In the genomic region with DNA sequence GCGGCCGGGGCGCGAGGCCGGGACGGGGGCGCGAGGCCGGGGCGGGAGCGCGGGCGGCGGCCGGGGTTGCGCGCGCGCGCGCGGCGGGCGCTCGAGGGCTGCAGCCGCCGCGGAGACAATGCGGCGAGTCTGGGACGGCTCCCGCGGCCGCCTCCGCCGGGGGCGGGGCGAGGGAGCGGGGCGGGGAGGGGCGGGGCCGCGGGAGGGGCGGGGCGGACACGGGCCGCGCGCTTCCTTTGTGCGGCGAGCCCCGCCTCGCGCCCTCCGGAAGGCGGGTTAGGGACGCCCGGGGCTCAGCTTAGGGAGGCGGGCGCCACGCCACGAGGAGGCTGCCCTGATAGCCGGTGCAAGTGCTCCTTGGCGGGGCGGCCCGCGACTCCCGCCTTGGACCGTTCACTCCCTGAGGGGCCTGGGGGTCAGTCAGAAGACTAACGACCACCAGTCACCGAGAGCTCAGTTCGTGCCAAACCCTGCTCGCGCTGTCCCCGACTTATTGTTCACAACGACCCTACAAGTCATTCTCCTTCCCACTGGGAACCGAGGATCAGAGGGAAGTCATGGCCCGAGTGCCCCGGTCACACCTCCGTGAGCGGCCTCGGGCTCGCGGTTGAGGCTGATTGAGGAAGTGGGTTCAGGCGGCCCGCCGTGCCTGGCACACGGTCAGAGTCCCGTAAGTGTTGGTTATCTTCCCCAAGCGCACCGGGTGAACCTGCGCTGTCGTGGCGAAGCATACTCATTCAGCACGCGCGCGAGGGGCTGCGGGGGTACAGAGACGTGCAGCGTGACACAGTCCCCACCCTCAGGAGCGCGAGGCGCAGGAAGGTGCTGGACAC, we compare ENCODE assay signal across 1 cellular context.
TF ChIP-seq lines count a peak whose summit lies in the region.

No MANE protein-coding gene starts in this region.

TF ChIP-seq in HepG2, 621 proteins besides CTCF, POLR2A, EP300 and RAD21 (continued from another document and continues in another):
- TF ChIP-seq, protein P1, sequence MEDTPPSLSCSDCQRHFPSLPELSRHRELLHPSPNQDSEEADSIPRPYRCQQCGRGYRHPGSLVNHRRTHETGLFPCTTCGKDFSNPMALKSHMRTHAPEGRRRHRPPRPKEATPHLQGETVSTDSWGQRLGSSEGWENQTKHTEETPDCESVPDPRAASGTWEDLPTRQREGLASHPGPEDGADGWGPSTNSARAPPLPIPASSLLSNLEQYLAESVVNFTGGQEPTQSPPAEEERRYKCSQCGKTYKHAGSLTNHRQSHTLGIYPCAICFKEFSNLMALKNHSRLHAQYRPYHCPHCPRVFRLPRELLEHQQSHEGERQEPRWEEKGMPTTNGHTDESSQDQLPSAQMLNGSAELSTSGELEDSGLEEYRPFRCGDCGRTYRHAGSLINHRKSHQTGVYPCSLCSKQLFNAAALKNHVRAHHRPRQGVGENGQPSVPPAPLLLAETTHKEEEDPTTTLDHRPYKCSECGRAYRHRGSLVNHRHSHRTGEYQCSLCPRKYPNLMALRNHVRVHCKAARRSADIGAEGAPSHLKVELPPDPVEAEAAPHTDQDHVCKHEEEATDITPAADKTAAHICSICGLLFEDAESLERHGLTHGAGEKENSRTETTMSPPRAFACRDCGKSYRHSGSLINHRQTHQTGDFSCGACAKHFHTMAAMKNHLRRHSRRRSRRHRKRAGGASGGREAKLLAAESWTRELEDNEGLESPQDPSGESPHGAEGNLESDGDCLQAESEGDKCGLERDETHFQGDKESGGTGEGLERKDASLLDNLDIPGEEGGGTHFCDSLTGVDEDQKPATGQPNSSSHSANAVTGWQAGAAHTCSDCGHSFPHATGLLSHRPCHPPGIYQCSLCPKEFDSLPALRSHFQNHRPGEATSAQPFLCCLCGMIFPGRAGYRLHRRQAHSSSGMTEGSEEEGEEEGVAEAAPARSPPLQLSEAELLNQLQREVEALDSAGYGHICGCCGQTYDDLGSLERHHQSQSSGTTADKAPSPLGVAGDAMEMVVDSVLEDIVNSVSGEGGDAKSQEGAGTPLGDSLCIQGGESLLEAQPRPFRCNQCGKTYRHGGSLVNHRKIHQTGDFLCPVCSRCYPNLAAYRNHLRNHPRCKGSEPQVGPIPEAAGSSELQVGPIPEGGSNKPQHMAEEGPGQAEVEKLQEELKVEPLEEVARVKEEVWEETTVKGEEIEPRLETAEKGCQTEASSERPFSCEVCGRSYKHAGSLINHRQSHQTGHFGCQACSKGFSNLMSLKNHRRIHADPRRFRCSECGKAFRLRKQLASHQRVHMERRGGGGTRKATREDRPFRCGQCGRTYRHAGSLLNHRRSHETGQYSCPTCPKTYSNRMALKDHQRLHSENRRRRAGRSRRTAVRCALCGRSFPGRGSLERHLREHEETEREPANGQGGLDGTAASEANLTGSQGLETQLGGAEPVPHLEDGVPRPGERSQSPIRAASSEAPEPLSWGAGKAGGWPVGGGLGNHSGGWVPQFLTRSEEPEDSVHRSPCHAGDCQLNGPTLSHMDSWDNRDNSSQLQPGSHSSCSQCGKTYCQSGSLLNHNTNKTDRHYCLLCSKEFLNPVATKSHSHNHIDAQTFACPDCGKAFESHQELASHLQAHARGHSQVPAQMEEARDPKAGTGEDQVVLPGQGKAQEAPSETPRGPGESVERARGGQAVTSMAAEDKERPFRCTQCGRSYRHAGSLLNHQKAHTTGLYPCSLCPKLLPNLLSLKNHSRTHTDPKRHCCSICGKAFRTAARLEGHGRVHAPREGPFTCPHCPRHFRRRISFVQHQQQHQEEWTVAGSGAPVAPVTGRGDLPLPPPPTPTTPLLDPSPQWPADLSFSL (CRISPR knock-in tag; IDR thresholded peaks at IDR 0.05): 0 out of 2 replicates have a peak, but pooled peaks have one; percentile 28
- TF ChIP-seq, protein P2, sequence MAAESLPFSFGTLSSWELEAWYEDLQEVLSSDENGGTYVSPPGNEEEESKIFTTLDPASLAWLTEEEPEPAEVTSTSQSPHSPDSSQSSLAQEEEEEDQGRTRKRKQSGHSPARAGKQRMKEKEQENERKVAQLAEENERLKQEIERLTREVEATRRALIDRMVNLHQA (CRISPR knock-in tag; IDR thresholded peaks at IDR 0.05): no peak
- TF ChIP-seq, protein P3, sequence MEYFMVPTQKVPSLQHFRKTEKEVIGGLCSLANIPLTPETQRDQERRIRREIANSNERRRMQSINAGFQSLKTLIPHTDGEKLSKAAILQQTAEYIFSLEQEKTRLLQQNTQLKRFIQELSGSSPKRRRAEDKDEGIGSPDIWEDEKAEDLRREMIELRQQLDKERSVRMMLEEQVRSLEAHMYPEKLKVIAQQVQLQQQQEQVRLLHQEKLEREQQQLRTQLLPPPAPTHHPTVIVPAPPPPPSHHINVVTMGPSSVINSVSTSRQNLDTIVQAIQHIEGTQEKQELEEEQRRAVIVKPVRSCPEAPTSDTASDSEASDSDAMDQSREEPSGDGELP (IDR thresholded peaks at IDR 0.05; ENCODE audit: borderline replicate concordance, low read depth): no peak; the same call in 1 of the 2 replicates
- TF ChIP-seq, protein P4, sequence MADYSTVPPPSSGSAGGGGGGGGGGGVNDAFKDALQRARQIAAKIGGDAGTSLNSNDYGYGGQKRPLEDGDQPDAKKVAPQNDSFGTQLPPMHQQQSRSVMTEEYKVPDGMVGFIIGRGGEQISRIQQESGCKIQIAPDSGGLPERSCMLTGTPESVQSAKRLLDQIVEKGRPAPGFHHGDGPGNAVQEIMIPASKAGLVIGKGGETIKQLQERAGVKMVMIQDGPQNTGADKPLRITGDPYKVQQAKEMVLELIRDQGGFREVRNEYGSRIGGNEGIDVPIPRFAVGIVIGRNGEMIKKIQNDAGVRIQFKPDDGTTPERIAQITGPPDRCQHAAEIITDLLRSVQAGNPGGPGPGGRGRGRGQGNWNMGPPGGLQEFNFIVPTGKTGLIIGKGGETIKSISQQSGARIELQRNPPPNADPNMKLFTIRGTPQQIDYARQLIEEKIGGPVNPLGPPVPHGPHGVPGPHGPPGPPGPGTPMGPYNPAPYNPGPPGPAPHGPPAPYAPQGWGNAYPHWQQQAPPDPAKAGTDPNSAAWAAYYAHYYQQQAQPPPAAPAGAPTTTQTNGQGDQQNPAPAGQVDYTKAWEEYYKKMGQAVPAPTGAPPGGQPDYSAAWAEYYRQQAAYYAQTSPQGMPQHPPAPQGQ (CRISPR knock-in tag; IDR thresholded peaks at IDR 0.05; ENCODE audit: borderline replicate concordance): no peak
- TF ChIP-seq ZIK1 (CRISPR knock-in tag; IDR thresholded peaks at IDR 0.05; ENCODE audit: borderline replicate concordance, low read depth) (no peak), ZNF607 (CRISPR knock-in tag; IDR thresholded peaks at IDR 0.05; ENCODE audit: borderline replicate concordance) (peak; percentile 30; the same call in 1 of the 2 replicates), GTF2F1 (IDR thresholded peaks at IDR 0.05; ENCODE audit: low read length) (no peak), ZSCAN22 (CRISPR knock-in tag; IDR thresholded peaks at IDR 0.05) (no peak), THYN1 (CRISPR knock-in tag; IDR thresholded peaks at IDR 0.05; ENCODE audit: borderline replicate concordance, low read depth) (no peak), ZNF331 (CRISPR knock-in tag; IDR thresholded peaks at IDR 0.05) (no peak), AGO2 (optimal IDR thresholded peaks at IDR 0.05; ENCODE audit: low read depth, low read length) (peak; percentile 82), KDM3A (CRISPR knock-in tag; IDR thresholded peaks at IDR 0.05; ENCODE audit: low read depth) (0 out of 2 replicates have a peak, but pooled peaks have one; percentile 50), ISL2 (CRISPR knock-in tag; IDR thresholded peaks at IDR 0.05) (0 out of 2 replicates have a peak, but pooled peaks have one; percentile 33), SETDB1 (CRISPR knock-in tag; IDR thresholded peaks at IDR 0.05; ENCODE audit: borderline replicate concordance) (no peak), ZSCAN30 (CRISPR knock-in tag; IDR thresholded peaks at IDR 0.05) (no peak), CEBPG (CRISPR knock-in tag; IDR thresholded peaks at IDR 0.05) (no peak), FOSL2 (CRISPR knock-in tag; IDR thresholded peaks at IDR 0.05) (0 out of 2 replicates have a peak, but pooled peaks have one; percentile 5), FOXK2 (IDR thresholded peaks at IDR 0.05) (no peak), MED13 (CRISPR knock-in tag; IDR thresholded peaks at IDR 0.05) (peak; percentile 56; the same call in 1 of the 2 replicates), SNAI1 (CRISPR knock-in tag; IDR thresholded peaks at IDR 0.05; ENCODE audit: borderline replicate concordance) (no peak), TOE1 (CRISPR knock-in tag; IDR thresholded peaks at IDR 0.05) (no peak), ZNF7 (CRISPR knock-in tag; IDR thresholded peaks at IDR 0.05) (no peak), KLF11 (CRISPR knock-in tag; IDR thresholded peaks at IDR 0.05) (0 out of 2 replicates have a peak, but pooled peaks have one; percentile 17), ZNF766 (CRISPR knock-in tag; IDR thresholded peaks at IDR 0.05; ENCODE audit: borderline replicate concordance) (peak; percentile 60; the same call in 1 of the 2 replicates)
- TF ChIP-seq, protein P5, sequence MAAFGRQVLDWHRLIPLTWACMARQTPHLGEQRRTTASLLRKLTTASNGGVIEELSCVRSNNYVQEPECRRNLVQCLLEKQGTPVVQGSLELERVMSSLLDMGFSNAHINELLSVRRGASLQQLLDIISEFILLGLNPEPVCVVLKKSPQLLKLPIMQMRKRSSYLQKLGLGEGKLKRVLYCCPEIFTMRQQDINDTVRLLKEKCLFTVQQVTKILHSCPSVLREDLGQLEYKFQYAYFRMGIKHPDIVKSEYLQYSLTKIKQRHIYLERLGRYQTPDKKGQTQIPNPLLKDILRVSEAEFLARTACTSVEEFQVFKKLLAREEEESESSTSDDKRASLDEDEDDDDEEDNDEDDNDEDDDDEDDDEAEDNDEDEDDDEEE (CRISPR knock-in tag; IDR thresholded peaks at IDR 0.05): peak; percentile 62; the same call in 1 of the 2 replicates
- TF ChIP-seq, protein P6, sequence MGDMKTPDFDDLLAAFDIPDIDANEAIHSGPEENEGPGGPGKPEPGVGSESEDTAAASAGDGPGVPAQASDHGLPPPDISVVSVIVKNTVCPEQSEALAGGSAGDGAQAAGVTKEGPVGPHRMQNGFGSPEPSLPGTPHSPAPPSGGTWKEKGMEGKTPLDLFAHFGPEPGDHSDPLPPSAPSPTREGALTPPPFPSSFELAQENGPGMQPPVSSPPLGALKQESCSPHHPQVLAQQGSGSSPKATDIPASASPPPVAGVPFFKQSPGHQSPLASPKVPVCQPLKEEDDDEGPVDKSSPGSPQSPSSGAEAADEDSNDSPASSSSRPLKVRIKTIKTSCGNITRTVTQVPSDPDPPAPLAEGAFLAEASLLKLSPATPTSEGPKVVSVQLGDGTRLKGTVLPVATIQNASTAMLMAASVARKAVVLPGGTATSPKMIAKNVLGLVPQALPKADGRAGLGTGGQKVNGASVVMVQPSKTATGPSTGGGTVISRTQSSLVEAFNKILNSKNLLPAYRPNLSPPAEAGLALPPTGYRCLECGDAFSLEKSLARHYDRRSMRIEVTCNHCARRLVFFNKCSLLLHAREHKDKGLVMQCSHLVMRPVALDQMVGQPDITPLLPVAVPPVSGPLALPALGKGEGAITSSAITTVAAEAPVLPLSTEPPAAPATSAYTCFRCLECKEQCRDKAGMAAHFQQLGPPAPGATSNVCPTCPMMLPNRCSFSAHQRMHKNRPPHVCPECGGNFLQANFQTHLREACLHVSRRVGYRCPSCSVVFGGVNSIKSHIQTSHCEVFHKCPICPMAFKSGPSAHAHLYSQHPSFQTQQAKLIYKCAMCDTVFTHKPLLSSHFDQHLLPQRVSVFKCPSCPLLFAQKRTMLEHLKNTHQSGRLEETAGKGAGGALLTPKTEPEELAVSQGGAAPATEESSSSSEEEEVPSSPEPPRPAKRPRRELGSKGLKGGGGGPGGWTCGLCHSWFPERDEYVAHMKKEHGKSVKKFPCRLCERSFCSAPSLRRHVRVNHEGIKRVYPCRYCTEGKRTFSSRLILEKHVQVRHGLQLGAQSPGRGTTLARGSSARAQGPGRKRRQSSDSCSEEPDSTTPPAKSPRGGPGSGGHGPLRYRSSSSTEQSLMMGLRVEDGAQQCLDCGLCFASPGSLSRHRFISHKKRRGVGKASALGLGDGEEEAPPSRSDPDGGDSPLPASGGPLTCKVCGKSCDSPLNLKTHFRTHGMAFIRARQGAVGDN (CRISPR knock-in tag; IDR thresholded peaks at IDR 0.05): peak; percentile 96
- TF ChIP-seq, protein P7, sequence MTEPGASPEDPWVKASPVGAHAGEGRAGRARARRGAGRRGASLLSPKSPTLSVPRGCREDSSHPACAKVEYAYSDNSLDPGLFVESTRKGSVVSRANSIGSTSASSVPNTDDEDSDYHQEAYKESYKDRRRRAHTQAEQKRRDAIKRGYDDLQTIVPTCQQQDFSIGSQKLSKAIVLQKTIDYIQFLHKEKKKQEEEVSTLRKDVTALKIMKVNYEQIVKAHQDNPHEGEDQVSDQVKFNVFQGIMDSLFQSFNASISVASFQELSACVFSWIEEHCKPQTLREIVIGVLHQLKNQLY (CRISPR knock-in tag; IDR thresholded peaks at IDR 0.05): no peak; the same call in 1 of the 2 replicates
- TF ChIP-seq, protein P8, sequence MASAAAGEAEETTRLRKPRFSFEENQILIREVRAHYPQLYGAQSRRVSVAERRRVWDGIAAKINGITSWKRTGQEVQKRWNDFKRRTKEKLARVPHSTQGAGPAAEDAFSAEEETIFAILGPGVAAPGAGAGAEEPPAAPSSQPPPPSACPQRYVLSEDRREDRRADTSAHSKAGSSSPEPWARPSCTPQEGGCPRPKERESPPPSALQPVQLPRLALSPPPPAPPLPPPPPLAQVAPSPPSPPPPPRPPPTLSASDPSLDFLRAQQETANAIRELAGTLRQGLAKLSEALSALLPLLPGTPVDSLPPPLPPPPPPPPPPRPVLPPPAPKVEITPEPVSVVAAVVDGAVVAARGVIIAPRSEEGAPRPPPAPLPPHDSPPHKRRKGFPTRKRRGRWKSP (CRISPR knock-in tag; IDR thresholded peaks at IDR 0.05): no peak
- TF ChIP-seq, protein P9, sequence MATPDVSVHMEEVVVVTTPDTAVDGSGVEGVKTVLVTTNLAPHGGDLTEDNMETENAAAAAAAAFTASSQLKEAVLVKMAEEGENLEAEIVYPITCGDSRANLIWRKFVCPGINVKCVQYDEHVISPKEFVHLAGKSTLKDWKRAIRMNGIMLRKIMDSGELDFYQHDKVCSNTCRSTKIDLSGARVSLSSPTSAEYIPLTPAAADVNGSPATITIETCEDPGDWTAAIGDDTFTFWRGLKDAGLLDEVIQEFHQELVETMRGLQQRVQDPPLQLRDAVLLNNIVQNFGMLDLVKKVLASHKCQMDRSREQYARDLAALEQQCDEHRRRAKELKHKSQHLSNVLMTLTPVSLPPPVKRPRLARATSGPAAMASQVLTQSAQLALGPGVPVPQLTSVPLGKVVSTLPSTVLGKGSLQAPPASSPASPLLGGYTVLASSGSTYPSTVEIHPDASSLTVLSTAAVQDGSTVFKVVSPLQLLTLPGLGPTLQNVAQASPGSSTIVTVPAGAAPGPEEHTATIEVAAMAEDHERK (CRISPR knock-in tag; IDR thresholded peaks at IDR 0.05; ENCODE audit: low read depth): no peak
- TF ChIP-seq, protein P10, sequence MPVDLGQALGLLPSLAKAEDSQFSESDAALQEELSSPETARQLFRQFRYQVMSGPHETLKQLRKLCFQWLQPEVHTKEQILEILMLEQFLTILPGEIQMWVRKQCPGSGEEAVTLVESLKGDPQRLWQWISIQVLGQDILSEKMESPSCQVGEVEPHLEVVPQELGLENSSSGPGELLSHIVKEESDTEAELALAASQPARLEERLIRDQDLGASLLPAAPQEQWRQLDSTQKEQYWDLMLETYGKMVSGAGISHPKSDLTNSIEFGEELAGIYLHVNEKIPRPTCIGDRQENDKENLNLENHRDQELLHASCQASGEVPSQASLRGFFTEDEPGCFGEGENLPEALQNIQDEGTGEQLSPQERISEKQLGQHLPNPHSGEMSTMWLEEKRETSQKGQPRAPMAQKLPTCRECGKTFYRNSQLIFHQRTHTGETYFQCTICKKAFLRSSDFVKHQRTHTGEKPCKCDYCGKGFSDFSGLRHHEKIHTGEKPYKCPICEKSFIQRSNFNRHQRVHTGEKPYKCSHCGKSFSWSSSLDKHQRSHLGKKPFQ (CRISPR knock-in tag; IDR thresholded peaks at IDR 0.05; ENCODE audit: insufficient replicate concordance): peak; percentile 18
